Comparison of ENCODE assay signal across 25 cellular contexts in the genomic region with DNA sequence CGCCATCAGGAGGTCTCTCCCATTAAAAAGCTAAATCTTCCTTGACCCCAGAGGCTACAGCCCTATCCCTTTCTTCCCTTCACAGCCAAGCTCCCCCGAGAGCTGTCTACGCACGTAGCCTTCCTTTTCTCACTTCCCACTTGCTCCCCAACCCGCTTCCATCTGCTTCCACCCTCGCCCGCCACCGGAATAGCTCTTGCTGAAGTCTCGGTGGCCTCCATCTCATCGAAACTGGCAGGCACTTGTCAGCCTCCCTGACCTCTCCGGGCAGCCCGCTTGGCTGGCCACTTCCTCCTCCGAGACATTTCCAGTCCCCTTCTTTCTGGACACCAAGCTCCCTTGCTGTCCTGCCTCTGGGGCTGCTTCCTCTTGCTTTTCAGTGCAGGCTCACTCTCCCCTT. TPM values are rescaled to one million over a fixed set of nuclear protein-coding genes. Genes with fewer than 3 reads are reported as not detected.
DNase-seq lines count a peak whose midpoint lies in the region; ATAC-seq, FAIRE-seq and TF ChIP-seq lines count a peak whose summit lies in the region.
"Had no signal": no experiment of that assay in that cellular context is flagged by ENCODE, and none has a peak within 500 bp of the region (broad histone marks: within the 10 kb centered on the region; RNA-seq: fewer than 3 reads in every experiment).

No MANE protein-coding gene starts in this region.

- no peak overlapping the region for H3K18ac ChIP-seq in H1 (ENCODE audit: extremely low read depth, low read length)

- TF ChIP-seq RAD21 in H1 (IDR thresholded peaks at IDR 0.05 in 1 of 2, conservative IDR thresholded peaks at IDR 0.05 in 1 of 2; ENCODE audit: low read depth in 2 of 2, low read length in 2 of 2) = no peak

- H3K4me3 Mint-ChIP-seq in activated CD4-positive, alpha-beta T cell treated with anti-CD3 and anti-CD28 coated beads, Interleukin-2, amount 10 ng/mL, durations not matched to agents 7 days and 5 days = no peak overlapping the region
- H3K4me3 Mint-ChIP-seq: GM23338, type B pancreatic cell had no signal

- H2BK15ac ChIP-seq in H1 (ENCODE audit: low read length) = no peak overlapping the region

- H2BK12ac ChIP-seq in H1 (ENCODE audit: low read depth, low read length) = no peak overlapping the region

- no peak overlapping the region for H4K5ac ChIP-seq in H1 (ENCODE audit: insufficient read length, low read depth, low read length)

- no peak for DNase-seq in activated CD4-positive, alpha-beta T cell treated with anti-CD3 and anti-CD28 coated beads, Interleukin-2, amount 10 ng/mL, durations not matched to agents 7 days and 5 days
- no peak for DNase-seq in activated CD4-positive, alpha-beta T cell treated with anti-CD3 and anti-CD28 coated beads, Interleukin-2, amount 50 U/mL, for 48 hours
- DNase-seq in H1 (ENCODE audit: low read depth in 1 of 2, low spot score in 2 of 2) (no peak), medulla oblongata (ENCODE audit: extremely low spot score) (peak; percentile 58), upper lobe of left lung (peak; percentile 33 to 38), NCI-H82 (lab: John Stamatoyannopoulos, UW) (no peak), suprapubic skin (ENCODE audit: low spot score in 2 of 2) (no peak)
- DNase-seq: activated CD4-positive, alpha-beta T cell treated with anti-CD3 and anti-CD28 coated beads for 4 hours; activated CD8-positive, alpha-beta memory T cell treated with anti-CD3 and anti-CD28 coated beads, Interleukin-2, amount 50 U/mL, for 48 hours; activated effector memory CD4-positive, alpha-beta T cell treated with anti-CD3 and anti-CD28 coated beads, Interleukin-2, amount 50 U/mL, for 16 hours; gastrocnemius medialis; Kasumi-1; NCI-H1417; NCI-H2171 treated with DMSO at 0.1 percent for 48 hours; NCI-H774; sigmoid colon; stimulated activated naive CD4-positive, alpha-beta T cell had no signal

- TF ChIP-seq POLR2A in H1 (IDR thresholded peaks at IDR 0.05; ENCODE audit: control extremely low read depth in 1 of 2, low read depth in 2 of 2, low read length in 2 of 2) = no peak
- peak in 1 of 4 donors; percentile 15 for TF ChIP-seq POLR2A in upper lobe of left lung (IDR thresholded peaks at IDR 0.05)
- TF ChIP-seq POLR2A in suprapubic skin (IDR thresholded peaks at IDR 0.05) = no peak

- no peaks in the 10 kb centered on the region for H3K79me1 ChIP-seq in H1 (ENCODE audit: low read depth, low read length)

- no peaks in the 10 kb centered on the region for H3K9me3 Mint-ChIP-seq in activated CD4-positive, alpha-beta T cell treated with anti-CD3 and anti-CD28 coated beads, Interleukin-2, amount 10 ng/mL, durations not matched to agents 7 days and 5 days
- H3K9me3 Mint-ChIP-seq: GM23338, type B pancreatic cell had no signal

- H4K20me1 ChIP-seq in H1 (replicated peaks in 1 of 2; ENCODE audit: control insufficient read depth in 1 of 2, insufficient read depth in 2 of 2, low read length in 2 of 2) = no peaks in the 10 kb centered on the region
- H4K20me1 ChIP-seq: BLaER1 had no signal

- H2BK120ac ChIP-seq in H1 (replicated peaks; ENCODE audit: low read depth, low read length) = no peak overlapping the region

- TF ChIP-seq CTCF in H1 (IDR thresholded peaks at IDR 0.05; ENCODE audit: control extremely low read depth in 1 of 3, insufficient read depth in 1 of 3, low read depth in 1 of 3, low read length in 3 of 3) = no peak
- TF ChIP-seq CTCF in upper lobe of left lung (IDR thresholded peaks at IDR 0.05) = no peak
- TF ChIP-seq CTCF in suprapubic skin (IDR thresholded peaks at IDR 0.05) = no peak

- H3K27ac ChIP-seq in H1 (ENCODE audit: low read depth, low read length) (no peak overlapping the region), upper lobe of left lung (no peak overlapping the region), suprapubic skin (no peak overlapping the region)
- H3K27ac ChIP-seq: BLaER1, gastrocnemius medialis had no signal

- TF ChIP-seq EP300 in H1 (IDR thresholded peaks at IDR 0.05; ENCODE audit: borderline replicate concordance in 1 of 2, low read depth in 2 of 2, low read length in 2 of 2) (no peak), upper lobe of left lung (IDR thresholded peaks at IDR 0.05) (no peak), suprapubic skin (IDR thresholded peaks at IDR 0.05) (no peak)

- H3K14ac ChIP-seq in H1 (ENCODE audit: insufficient read length) = no peak overlapping the region

- H2BK20ac ChIP-seq in H1 (ENCODE audit: low read length) = no peak overlapping the region

- no peak overlapping the region for H2AFZ ChIP-seq in H1 (ENCODE audit: low read length)
- H2AFZ ChIP-seq: GM23338 had no signal

- H3K4ac ChIP-seq in H1 (replicated peaks; ENCODE audit: insufficient read length, low read depth, low read length) = no peak overlapping the region

- H3K9me3 ChIP-seq in H1 (ENCODE audit: insufficient read depth in 2 of 2, low read depth in 1 of 2, low read length in 1 of 2) = no peaks in the 10 kb centered on the region
- no peaks in the 10 kb centered on the region for H3K9me3 ChIP-seq in upper lobe of left lung
- H3K9me3 ChIP-seq in suprapubic skin = no peaks in the 10 kb centered on the region
- H3K9me3 ChIP-seq: BLaER1, gastrocnemius medialis, sigmoid colon had no signal

- H3K36me3 Mint-ChIP-seq in activated CD4-positive, alpha-beta T cell treated with anti-CD3 and anti-CD28 coated beads, Interleukin-2, amount 10 ng/mL, durations not matched to agents 7 days and 5 days (ENCODE audit: low read depth) = no peaks in the 10 kb centered on the region
- H3K36me3 Mint-ChIP-seq: type B pancreatic cell had no signal

- H2AK5ac ChIP-seq in H1 (ENCODE audit: low read depth, low read length) = no peak overlapping the region; the same call in 1 of the 2 replicates

- ATAC-seq in upper lobe of left lung (ENCODE audit: low FRiP score in 2 of 2) (peak; percentile 34 to 63), HG03571 (IDR thresholded peaks at IDR 0.05; ENCODE audit: unreplicated experiment) (no peak)
- ATAC-seq: gastrocnemius medialis, GM23338, Panc1 had no signal

- no peak overlapping the region for H4K91ac ChIP-seq in H1 (replicated peaks; ENCODE audit: insufficient read length, low read length)

- peak overlapping the region; percentile 51 for H3K27ac Mint-ChIP-seq in activated CD4-positive, alpha-beta T cell treated with anti-CD3 and anti-CD28 coated beads, Interleukin-2, amount 10 ng/mL, durations not matched to agents 7 days and 5 days
- H3K27ac Mint-ChIP-seq: GM23338, type B pancreatic cell had no signal

- no peaks in the 10 kb centered on the region for H3K79me2 ChIP-seq in H1 (ENCODE audit: control insufficient read depth in 1 of 2, insufficient read depth in 2 of 2, low read length in 2 of 2)

- no peak overlapping the region for H3K4me2 ChIP-seq in H1 (ENCODE audit: insufficient read depth in 1 of 2, low read depth in 2 of 2, low read length in 2 of 2)
- H3K4me2 ChIP-seq: BLaER1, GM23338 had no signal

- peaks cover 0 to 8% (median under 1%) of the 10 kb centered on the region in 4 experiments; a peak in 2 of 7 replicates for H3K27me3 ChIP-seq in H1 (replicated peaks in 1 of 4; ENCODE audit: control insufficient read depth in 3 of 4, extremely low read depth in 1 of 4, insufficient read depth in 3 of 4, low read length in 3 of 4)
- H3K27me3 ChIP-seq in upper lobe of left lung = no peaks in the 10 kb centered on the region
- no peaks in the 10 kb centered on the region for H3K27me3 ChIP-seq in suprapubic skin
- H3K27me3 ChIP-seq: BLaER1, gastrocnemius medialis, sigmoid colon had no signal

- 80% methylated on average over 13 of the region's 13 CpGs; no CpG with 5 or more reads in 1 of the 2 experiments for WGBS in H1 (ENCODE audit: extremely low coverage in 1 of 2, insufficient coverage in 1 of 2, insufficient read length in 1 of 2, insufficient replicate concordance in 2 of 2, low coverage in 1 of 2, low lambda C conversion rate in 2 of 2, missing lambda C conversion rate in 1 of 2), 2 experiments
- WGBS in upper lobe of left lung, 2 donors = 75 to 86% methylated on average over 13 of the region's 13 CpGs
- 85% methylated on average over 13 of the region's 13 CpGs for WGBS in suprapubic skin

- H3K27me3 Mint-ChIP-seq in activated CD4-positive, alpha-beta T cell treated with anti-CD3 and anti-CD28 coated beads, Interleukin-2, amount 10 ng/mL, durations not matched to agents 7 days and 5 days = peaks cover 2% of the 10 kb centered on the region
- H3K27me3 Mint-ChIP-seq: type B pancreatic cell had no signal

- H3K4me3 ChIP-seq in H1 (ENCODE audit: extremely low read depth in 1 of 4, insufficient read depth in 2 of 4, low read depth in 3 of 4, low read length in 4 of 4) = no peak overlapping the region
- no peak overlapping the region for H3K4me3 ChIP-seq in upper lobe of left lung
- no peak overlapping the region for H3K4me3 ChIP-seq in suprapubic skin
- H3K4me3 ChIP-seq: BLaER1, gastrocnemius medialis, GM23338, sigmoid colon had no signal

- FAIRE-seq in H1 (lab: Jason Lieb, UNC) = no peak
- FAIRE-seq: A204.1, D721Med, GM18507 had no signal

- H3K56ac ChIP-seq in H1 (replicated peaks; ENCODE audit: insufficient read length, low read depth, low read length) = no peak overlapping the region

- no peaks in the 10 kb centered on the region for H3K4me1 ChIP-seq in H1 (replicated peaks in 1 of 4; ENCODE audit: control insufficient read depth in 3 of 4, insufficient read depth in 4 of 4, low read length in 3 of 4)
- no peaks in the 10 kb centered on the region for H3K4me1 ChIP-seq in upper lobe of left lung
- no peaks in the 10 kb centered on the region for H3K4me1 ChIP-seq in suprapubic skin
- H3K4me1 ChIP-seq: sigmoid colon had no signal

- H3K4me1 Mint-ChIP-seq in activated CD4-positive, alpha-beta T cell treated with anti-CD3 and anti-CD28 coated beads, Interleukin-2, amount 10 ng/mL, durations not matched to agents 7 days and 5 days = no peaks in the 10 kb centered on the region

- no peak overlapping the region for H2BK5ac ChIP-seq in H1 (ENCODE audit: low read depth, low read length)

- H4K8ac ChIP-seq in H1 (ENCODE audit: extremely low read depth, insufficient read depth, low read length) = peak overlapping the region; percentile 69; the same call in 1 of the 2 replicates

- no peak overlapping the region for H3K23ac ChIP-seq in H1 (ENCODE audit: insufficient read length)

- H3K23me2 ChIP-seq in H1 (ENCODE audit: low read depth, low read length) = no peaks in the 10 kb centered on the region

- H3K36me3 ChIP-seq in H1 (ENCODE audit: control insufficient read depth in 2 of 4, insufficient read depth in 4 of 4, low read length in 3 of 4) (no peaks in the 10 kb centered on the region), upper lobe of left lung (no peaks in the 10 kb centered on the region), suprapubic skin (no peaks in the 10 kb centered on the region)
- H3K36me3 ChIP-seq: BLaER1, gastrocnemius medialis, sigmoid colon had no signal

- CTCF ChIA-PET in activated CD4-positive, alpha-beta T cell treated with anti-CD3 and anti-CD28 coated beads, Interleukin-2, amount 10 ng/mL, durations not matched to agents 7 days and 5 days (lab: Charles Lee) = interaction anchor here (1.0 to 1.2 kb wide), 2 partner anchors 9 to 49 kb away, joined by 3 to 4 read pairs; no protein-coding TSS in a partner anchor
- CTCF ChIA-PET in H1 (lab: Charles Lee; ENCODE audit: partially characterized antibody) = interaction anchor here (0.6 to 14.5 kb wide), 6 partner anchors 8 to 101 kb away, joined by 3 to 141 read pairs (median 4); no protein-coding TSS in a partner anchor

- H3K9ac ChIP-seq in H1 (replicated peaks in 1 of 4; ENCODE audit: extremely low read depth in 1 of 4, low read depth in 3 of 4, low read length in 3 of 4) = no peak overlapping the region
- H3K9ac ChIP-seq: BLaER1 had no signal

- POLR2A ChIA-PET in activated CD4-positive, alpha-beta T cell treated with anti-CD3 and anti-CD28 coated beads, Interleukin-2, amount 10 ng/mL, durations not matched to agents 7 days and 5 days (lab: Charles Lee) = no interaction called here
- POLR2A ChIA-PET in H1 (lab: Charles Lee; ENCODE audit: partially characterized antibody) = interaction anchor here (1.2 kb wide), 3 partner anchors 50 to 168 kb away, joined by 3 to 5 read pairs (median 3); partner anchors contain the start of gene RPL23

RNA-seq across cellular contexts. Expression of gene EPOP, which starts 10.7 kb away (rescaled TPM):
- 1 to 10 TPM; 7.5 to 7.8 TPM for total RNA-seq in activated CD4-positive, alpha-beta T cell treated with anti-CD3 and anti-CD28 coated beads, Interleukin-2, amount 10 ng/mL, durations not matched to agents 7 days and 5 days
- total RNA-seq in H1 (2021; fragmentation: NEBNext Ultra II Directional; extraction: Animal tissue kit (Norgen Biotek cat#: 25700)) = 3.3 and 4.0 TPM in 2 replicates
- 1.5 and 2.1 TPM in 2 replicates for polyA plus RNA-seq in H1 (2011; rRNA removed)
- polyA plus RNA-seq in H1 (2011; cell fraction: cytosol; rRNA removed) = 2.1 TPM
- polyA plus RNA-seq in H1 (2011; cell fraction: nucleus; rRNA removed) = 2.2 TPM
- polyA plus RNA-seq in H1 (2012, experiment 1 of 2) = 4.3 to 5.9 TPM (median 5.2 TPM) in 4 replicates
- 5.1 TPM for polyA plus RNA-seq in H1 (2012, experiment 2 of 2)
- polyA plus RNA-seq in H1 (2013, experiment 1 of 2) = 1.3 TPM
- 1.3 TPM for polyA plus RNA-seq in H1 (2013, experiment 2 of 2)
- polyA minus RNA-seq in H1 (2011; rRNA and poly(A)+ RNA removed) = 0.78 and 1.5 TPM in 2 replicates
- 1.8 TPM for polyA minus RNA-seq in H1 (2011; cell fraction: cytosol; rRNA and poly(A)+ RNA removed)
- polyA minus RNA-seq in H1 (2011; cell fraction: nucleus; rRNA and poly(A)+ RNA removed) = 2.2 TPM
- 1 to 10 TPM; 1.1 to 2.3 (median 1.8) TPM for total RNA-seq in upper lobe of left lung
- total RNA-seq in suprapubic skin = 1 to 10 TPM in 3 of 4 donors, under 1 TPM in 1; 0.80 to 6.1 (median 3.2) TPM

RNA-seq across cellular contexts. Expression of gene MLLT6, which starts 19.6 kb away (rescaled TPM):
- 100 to 1,000 TPM; 251 to 264 TPM for total RNA-seq in activated CD4-positive, alpha-beta T cell treated with anti-CD3 and anti-CD28 coated beads, Interleukin-2, amount 10 ng/mL, durations not matched to agents 7 days and 5 days
- 7.7 and 8.0 TPM in 2 replicates for total RNA-seq in H1 (2021; fragmentation: NEBNext Ultra II Directional; extraction: Animal tissue kit (Norgen Biotek cat#: 25700))
- polyA plus RNA-seq in H1 (2011; rRNA removed) = 6.5 and 7.7 TPM in 2 replicates
- 9.3 TPM for polyA plus RNA-seq in H1 (2011; cell fraction: cytosol; rRNA removed)
- 57.8 TPM for polyA plus RNA-seq in H1 (2011; cell fraction: nucleus; rRNA removed)
- polyA plus RNA-seq in H1 (2012, experiment 1 of 2) = 8.9 to 16.8 TPM (median 11.1 TPM) in 4 replicates
- polyA plus RNA-seq in H1 (2012, experiment 2 of 2) = 5.1 TPM
- 3.0 TPM for polyA plus RNA-seq in H1 (2013, experiment 1 of 2)
- polyA plus RNA-seq in H1 (2013, experiment 2 of 2) = 2.4 TPM
- 8.2 and 12.8 TPM in 2 replicates for polyA minus RNA-seq in H1 (2011; rRNA and poly(A)+ RNA removed)
- 6.0 TPM for polyA minus RNA-seq in H1 (2011; cell fraction: cytosol; rRNA and poly(A)+ RNA removed)
- polyA minus RNA-seq in H1 (2011; cell fraction: nucleus; rRNA and poly(A)+ RNA removed) = 19.7 TPM
- total RNA-seq in upper lobe of left lung = 100 to 1,000 TPM in 4 of 6 donors, 10 to 100 TPM in 2; 69.2 to 305 (median 122) TPM
- total RNA-seq in suprapubic skin = 100 to 1,000 TPM in 1 of 4 donors, 10 to 100 TPM in 3; 62.7 to 136 (median 79.0) TPM

RNA-seq across cellular contexts. Expression of gene CISD3, which starts 44.7 kb away (rescaled TPM):
- 10 to 100 TPM; 45.7 to 46.3 TPM for total RNA-seq in activated CD4-positive, alpha-beta T cell treated with anti-CD3 and anti-CD28 coated beads, Interleukin-2, amount 10 ng/mL, durations not matched to agents 7 days and 5 days
- 11.1 and 11.6 TPM in 2 replicates for total RNA-seq in H1 (2021; fragmentation: NEBNext Ultra II Directional; extraction: Animal tissue kit (Norgen Biotek cat#: 25700))
- polyA plus RNA-seq in H1 (2011; rRNA removed) = 8.4 and 9.4 TPM in 2 replicates
- polyA plus RNA-seq in H1 (2011; cell fraction: cytosol; rRNA removed) = 6.7 TPM
- 7.1 TPM for polyA plus RNA-seq in H1 (2011; cell fraction: nucleus; rRNA removed)
- polyA plus RNA-seq in H1 (2012, experiment 1 of 2) = 7.7 to 15.0 TPM (median 9.7 TPM) in 4 replicates
- polyA plus RNA-seq in H1 (2012, experiment 2 of 2) = 8.8 TPM
- polyA plus RNA-seq in H1 (2013, experiment 1 of 2) = 7.5 TPM
- polyA plus RNA-seq in H1 (2013, experiment 2 of 2) = 8.1 TPM
- 1.8 and 3.9 TPM in 2 replicates for polyA minus RNA-seq in H1 (2011; rRNA and poly(A)+ RNA removed)
- polyA minus RNA-seq in H1 (2011; cell fraction: cytosol; rRNA and poly(A)+ RNA removed) = 5.7 TPM
- polyA minus RNA-seq in H1 (2011; cell fraction: nucleus; rRNA and poly(A)+ RNA removed) = 6.7 TPM
- total RNA-seq in upper lobe of left lung (10 to 100 TPM in 4 of 6 donors, 1 to 10 TPM in 2; 6.3 to 49.7 (median 15.9) TPM), suprapubic skin (10 to 100 TPM in 2 of 4 donors, 1 to 10 TPM in 2; 6.8 to 12.7 (median 10.1) TPM)

Comparison
In these comparisons a context has a peak if more than half of its experiments do, and no peak if none do; other contexts are left out.
1. DNase-seq: peak in medulla oblongata (single experiment) and upper lobe of left lung (2 of 2); none in activated CD4-positive, alpha-beta T cell treated with anti-CD3 and anti-CD28 coated beads, Interleukin-2, amount 10 ng/mL, durations not matched to agents 7 days and 5 days (single experiment), activated CD4-positive, alpha-beta T cell treated with anti-CD3 and anti-CD28 coated beads, Interleukin-2, amount 50 U/mL, for 48 hours (0 of 2), H1 (0 of 2), NCI-H82 (single experiment) and suprapubic skin (0 of 2).